Comparison of ENCODE assay signal across 7 cellular contexts in genomic region chr2:141565597-141565996, GRCh38.
"Had no signal": no experiment of that assay in that cellular context is flagged by ENCODE, and none has a peak within 500 bp of the region (broad histone marks: within the 10 kb centered on the region; RNA-seq: fewer than 3 reads in every experiment).

No MANE protein-coding gene starts in this region.

- H3K9me3 Mint-ChIP-seq: H9, IgD-negative memory B cell had no signal

- H3K27ac Mint-ChIP-seq: IgD-negative memory B cell had no signal

- H2AFZ ChIP-seq: GM23248 had no signal

- H3K4me2 ChIP-seq: KMS-11 had no signal

- H3K4me3 ChIP-seq: GM23248 had no signal

- H3K27me3 Mint-ChIP-seq: IgD-negative memory B cell had no signal

- H3K36me3 Mint-ChIP-seq: IgD-negative memory B cell had no signal

- H3K4me3 Mint-ChIP-seq: H9, IgD-negative memory B cell had no signal

- ATAC-seq: HepG2 had no signal

- H3K4me1 Mint-ChIP-seq: IgD-negative memory B cell had no signal

- DNase-seq: GM23248, H9, HCEC 1CT, KBM-7 had no signal

- H3K27ac ChIP-seq: GM23248, KMS-11 had no signal
